Comparison of ENCODE assay signal across 28 cellular contexts in the genomic region with DNA sequence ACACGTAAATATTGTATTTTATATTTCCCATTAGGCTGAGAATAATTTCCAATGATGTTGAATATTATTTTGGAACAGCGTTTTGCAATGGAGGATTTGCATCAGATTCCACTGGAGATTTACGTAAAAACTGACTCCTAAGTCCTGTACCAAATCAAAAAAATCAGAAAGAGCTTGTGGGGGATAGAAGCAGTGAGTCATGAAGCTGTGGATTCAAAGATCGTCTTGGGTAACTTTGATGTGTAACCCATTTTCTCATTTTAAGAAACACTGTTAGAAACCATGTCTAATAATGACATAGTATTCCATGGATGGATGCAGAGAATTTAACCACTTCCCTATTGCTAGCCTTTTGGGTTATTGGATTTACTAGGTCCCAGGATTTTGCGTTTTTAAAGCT.
"Had no signal": no experiment of that assay in that cellular context is flagged by ENCODE, and none has a peak within 500 bp of the region (broad histone marks: within the 10 kb centered on the region; RNA-seq: fewer than 3 reads in every experiment).

No MANE protein-coding gene starts in this region.

- H3K9me3 Mint-ChIP-seq: activated CD4-positive, alpha-beta T cell treated with anti-CD3 and anti-CD28 coated beads, Interleukin-2, amount 10 ng/mL, durations not matched to agents 7 days and 5 days; activated CD8-positive, alpha-beta T cell treated with anti-CD3 and anti-CD28 coated beads for 36 hours; nephron progenitor cell; T-helper 2 cell treated with Interferon-gamma antibody and Interleukin-4, amounts not matched to agents 5 μg/mL and 100 μg/mL, for 36 hours had no signal

- H3K9me3 ChIP-seq: ascending aorta, colonic mucosa, heart right ventricle, lower lobe of right lung, mucosa of descending colon, sigmoid colon, suprapubic skin, transverse colon, vagina had no signal

- DNase-seq: activated CD4-positive, alpha-beta T cell treated with anti-CD3 and anti-CD28 coated beads, Interleukin-2, amount 10 ng/mL, durations not matched to agents 7 days and 5 days; activated CD4-positive, CD25-positive, alpha-beta regulatory T cell treated with anti-CD3 and anti-CD28 coated beads, Interleukin-2, amount 50 U/mL, for 72 hours; activated CD8-positive, alpha-beta memory T cell treated with anti-CD3 and anti-CD28 coated beads, Interleukin-2, amount 10 ng/mL, durations not matched to agents 7 days and 5 days; activated CD8-positive, alpha-beta T cell treated with anti-CD3 and anti-CD28 coated beads for 36 hours; activated gamma-delta T cell treated with Interleukin-2 at 50 U/mL for 16 hours; activated T-cell treated with anti-CD3 and anti-CD28 coated beads for 4 hours; colonic mucosa; dorsolateral prefrontal cortex; effector memory CD8-positive, alpha-beta T cell; heart right ventricle; lower lobe of right lung; mesendoderm; mucosa of descending colon; nephron progenitor cell; retina; sigmoid colon; stimulated activated CD4-positive, alpha-beta T cell treated with anti-CD3 and anti-CD28 coated beads, Interleukin-4, amount 100 ng/mL, for 24 hours; transverse colon; WERI-Rb-1 had no signal

- H3K4me3 Mint-ChIP-seq: activated CD4-positive, alpha-beta T cell treated with anti-CD3 and anti-CD28 coated beads, Interleukin-2, amount 10 ng/mL, durations not matched to agents 7 days and 5 days; activated CD8-positive, alpha-beta memory T cell treated with anti-CD3 and anti-CD28 coated beads, Interleukin-2, amount 10 ng/mL, durations not matched to agents 7 days and 5 days; activated CD8-positive, alpha-beta T cell treated with anti-CD3 and anti-CD28 coated beads for 36 hours; activated naive CD4-positive, alpha-beta T cell treated with anti-CD3 and anti-CD28 coated beads, Interleukin-2, amount 50 U/mL, for 24 hours; activated T-helper 1 cell treated with anti-CD3 and anti-CD28 coated beads, Interleukin-12 subunit alpha, Interleukin-12 subunit beta, Interleukin-2, Interleukin-4 antibody, amounts not matched to agents 30 ng/mL and 10 ng/mL and 1 ng/mL, durations not matched to agents 14 hours and 24 hours and 36 hours; central memory CD8-positive, alpha-beta T cell; effector memory CD8-positive, alpha-beta T cell; nephron progenitor cell; stimulated activated naive CD8-positive, alpha-beta T cell treated with anti-CD3 and anti-CD28 coated beads, Interleukin-15, Interleukin-2, amounts not matched to agents 100 ng/mL and 50 ng/mL, for 24 hours; T-helper 2 cell treated with Interferon-gamma antibody and Interleukin-4, amounts not matched to agents 5 μg/mL and 100 μg/mL, for 36 hours had no signal

- H3K36me3 ChIP-seq: ascending aorta, colonic mucosa, heart right ventricle, lower lobe of right lung, sigmoid colon, suprapubic skin, transverse colon, vagina, WERI-Rb-1 had no signal

- H3K27ac ChIP-seq: ascending aorta, colonic mucosa, dorsolateral prefrontal cortex, heart right ventricle, lower lobe of right lung, sigmoid colon, suprapubic skin, transverse colon, vagina, WERI-Rb-1 had no signal

- H3K27ac Mint-ChIP-seq: activated CD4-positive, alpha-beta T cell treated with anti-CD3 and anti-CD28 coated beads, Interleukin-2, amount 10 ng/mL, durations not matched to agents 7 days and 5 days; activated CD8-positive, alpha-beta memory T cell treated with anti-CD3 and anti-CD28 coated beads, Interleukin-2, amount 10 ng/mL, durations not matched to agents 7 days and 5 days; activated CD8-positive, alpha-beta T cell treated with anti-CD3 and anti-CD28 coated beads for 36 hours; activated naive CD4-positive, alpha-beta T cell treated with anti-CD3 and anti-CD28 coated beads, Interleukin-2, amount 50 U/mL, for 24 hours; activated T-helper 1 cell treated with anti-CD3 and anti-CD28 coated beads, Interleukin-12 subunit alpha, Interleukin-12 subunit beta, Interleukin-2, Interleukin-4 antibody, amounts not matched to agents 30 ng/mL and 10 ng/mL and 1 ng/mL, durations not matched to agents 14 hours and 24 hours and 36 hours; effector memory CD8-positive, alpha-beta T cell; nephron progenitor cell; stimulated activated naive CD8-positive, alpha-beta T cell treated with anti-CD3 and anti-CD28 coated beads, Interleukin-15, Interleukin-2, amounts not matched to agents 100 ng/mL and 50 ng/mL, for 24 hours; T-helper 2 cell treated with Interferon-gamma antibody and Interleukin-4, amounts not matched to agents 5 μg/mL and 100 μg/mL, for 36 hours had no signal

- H3K4me1 ChIP-seq: ascending aorta, colonic mucosa, heart right ventricle, lower lobe of right lung, sigmoid colon, suprapubic skin, transverse colon, vagina had no signal

- H3K4me3 ChIP-seq: ascending aorta, colonic mucosa, dorsolateral prefrontal cortex, heart right ventricle, lower lobe of right lung, mucosa of descending colon, sigmoid colon, suprapubic skin, transverse colon, vagina had no signal

- H3K27me3 ChIP-seq: ascending aorta, colonic mucosa, heart right ventricle, sigmoid colon, suprapubic skin, transverse colon, vagina had no signal

- H3K27me3 Mint-ChIP-seq: activated CD4-positive, alpha-beta T cell treated with anti-CD3 and anti-CD28 coated beads, Interleukin-2, amount 10 ng/mL, durations not matched to agents 7 days and 5 days; activated CD8-positive, alpha-beta memory T cell treated with anti-CD3 and anti-CD28 coated beads, Interleukin-2, amount 10 ng/mL, durations not matched to agents 7 days and 5 days; activated CD8-positive, alpha-beta T cell treated with anti-CD3 and anti-CD28 coated beads for 36 hours; activated naive CD4-positive, alpha-beta T cell treated with anti-CD3 and anti-CD28 coated beads, Interleukin-2, amount 50 U/mL, for 24 hours; central memory CD8-positive, alpha-beta T cell; effector memory CD8-positive, alpha-beta T cell; stimulated activated naive CD8-positive, alpha-beta T cell treated with anti-CD3 and anti-CD28 coated beads, Interleukin-15, Interleukin-2, amounts not matched to agents 100 ng/mL and 50 ng/mL, for 24 hours had no signal

- ATAC-seq: activated CD8-positive, alpha-beta memory T cell treated with anti-CD3 and anti-CD28 coated beads, Interleukin-2, amount 10 ng/mL, durations not matched to agents 7 days and 5 days; activated CD8-positive, alpha-beta T cell treated with anti-CD3 and anti-CD28 coated beads for 36 hours; effector memory CD8-positive, alpha-beta T cell; esophagus mucosa; heart right ventricle; lower lobe of right lung; mucosa of descending colon had no signal

- H3K4me1 Mint-ChIP-seq: activated CD4-positive, alpha-beta T cell treated with anti-CD3 and anti-CD28 coated beads, Interleukin-2, amount 10 ng/mL, durations not matched to agents 7 days and 5 days; activated CD8-positive, alpha-beta memory T cell treated with anti-CD3 and anti-CD28 coated beads, Interleukin-2, amount 10 ng/mL, durations not matched to agents 7 days and 5 days; activated naive CD4-positive, alpha-beta T cell treated with anti-CD3 and anti-CD28 coated beads, Interleukin-2, amount 50 U/mL, for 24 hours; central memory CD8-positive, alpha-beta T cell had no signal

- H3K36me3 Mint-ChIP-seq: activated CD8-positive, alpha-beta memory T cell treated with anti-CD3 and anti-CD28 coated beads, Interleukin-2, amount 10 ng/mL, durations not matched to agents 7 days and 5 days; activated naive CD4-positive, alpha-beta T cell treated with anti-CD3 and anti-CD28 coated beads, Interleukin-2, amount 50 U/mL, for 24 hours had no signal
